Comparison of ENCODE assay signal across 11 cellular contexts in the genomic region with DNA sequence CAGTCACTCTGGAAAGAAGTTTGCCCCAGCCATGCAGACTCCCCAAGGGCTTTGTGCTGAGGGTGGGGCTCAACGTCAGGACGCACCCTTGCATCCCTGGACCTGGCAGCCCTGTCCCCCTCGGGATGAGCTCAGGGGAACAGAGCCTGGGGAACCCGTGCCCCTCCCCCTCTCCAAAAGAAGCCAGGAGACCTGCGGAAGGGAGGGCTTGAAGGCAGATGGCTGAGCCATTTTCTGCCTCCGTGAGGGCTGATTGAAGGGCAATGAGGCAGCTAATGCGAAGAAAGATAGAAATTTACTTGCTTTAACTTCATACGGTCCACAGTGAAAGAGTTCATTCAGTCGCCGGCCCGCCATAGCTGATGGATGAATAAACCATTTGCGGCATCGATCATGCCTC.
"Had no signal": no experiment of that assay in that cellular context is flagged by ENCODE, and none has a peak within 500 bp of the region (broad histone marks: within the 10 kb centered on the region; RNA-seq: fewer than 3 reads in every experiment).

No MANE protein-coding gene starts in this region.

- DNase-seq: activated B cell treated with CpG ODN at 0.5 μM for 24 hours; activated CD4-positive, alpha-beta memory T cell treated with anti-CD3 and anti-CD28 coated beads for 36 hours; activated CD4-positive, alpha-beta T cell treated with anti-CD3 and anti-CD28 coated beads for 4 hours; activated T-cell treated with anti-CD3 and anti-CD28 coated beads for 4 hours; effector CD8-positive, alpha-beta T cell; naive thymus-derived CD8-positive, alpha-beta T cell; occipital lobe; posterior cingulate gyrus; spleen; stimulated activated CD4-positive, alpha-beta T cell treated with anti-CD3 and anti-CD28 coated beads, Interleukin-4, amount 100 ng/mL, for 4 hours; testis had no signal
